Comparison of ENCODE assay signal across 14 cellular contexts in the genomic region with DNA sequence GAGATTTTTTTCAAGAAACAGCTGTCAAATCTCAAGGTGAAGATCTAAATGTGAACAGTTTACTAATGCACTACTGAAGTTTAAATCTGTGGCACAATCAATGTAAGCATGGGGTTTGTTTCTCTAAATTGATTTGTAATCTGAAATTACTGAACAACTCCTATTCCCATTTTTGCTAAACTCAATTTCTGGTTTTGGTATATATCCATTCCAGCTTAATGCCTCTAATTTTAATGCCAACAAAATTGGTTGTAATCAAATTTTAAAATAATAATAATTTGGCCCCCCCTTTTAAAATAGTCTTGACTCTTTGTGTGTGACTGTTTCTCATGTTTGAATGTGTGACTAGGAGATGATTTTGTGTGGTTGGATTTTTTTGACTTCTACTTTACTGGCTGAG. TPM values are rescaled to one million over a fixed set of nuclear protein-coding genes. Genes with fewer than 3 reads are reported as not detected.
A peak's percentile ranks its signal among the peaks of the same experiment; 100 is the strongest.
DNase-seq lines count a peak whose midpoint lies in the region; ATAC-seq and TF ChIP-seq lines count a peak whose summit lies in the region.
"Had no signal": no experiment of that assay in that cellular context is flagged by ENCODE, and none has a peak within 500 bp of the region (broad histone marks: within the 10 kb centered on the region; RNA-seq: fewer than 3 reads in every experiment).

No MANE protein-coding gene starts in this region.

- H3K4me3 ChIP-seq in liver (ENCODE audit: low read depth in 1 of 3, low read length in 3 of 3) (peak overlapping the region in 1 of 3 donors; percentile 6), SJCRH30 (no peak overlapping the region)
- H3K4me3 ChIP-seq: body of pancreas had no signal

- no peaks in the 10 kb centered on the region for H3K27me3 Mint-ChIP-seq in activated T-cell treated with anti-CD3 and anti-CD28 coated beads, Interleukin-2, amount 50 U/mL, for 24 hours
- no peaks in the 10 kb centered on the region for H3K27me3 Mint-ChIP-seq in activated T-helper 2 cell treated with anti-CD3 and anti-CD28 coated beads, Interferon-gamma antibody, Interleukin-2, Interleukin-4, amounts not matched to agents 10 μg/mL and 5 μg/mL and 100 μg/mL, durations not matched to agents 14 hours and 24 hours and 36 hours (ENCODE audit: low read depth)
- H3K27me3 Mint-ChIP-seq in stimulated activated naive CD8-positive, alpha-beta T cell treated with anti-CD3 and anti-CD28 coated beads, Interleukin-15, amount 100 ng/mL, for 72 hours: no peaks in the 10 kb centered on the region

- no peak for ATAC-seq in stimulated activated naive CD8-positive, alpha-beta T cell treated with anti-CD3 and anti-CD28 coated beads, Interleukin-15, amount 100 ng/mL, for 72 hours
- ATAC-seq: body of pancreas had no signal

- intact Hi-C loops in activated T-helper 2 cell treated with anti-CD3 and anti-CD28 coated beads, Interferon-gamma antibody, Interleukin-2, Interleukin-4, amounts not matched to agents 10 μg/mL and 5 μg/mL and 100 μg/mL, durations not matched to agents 14 hours and 24 hours and 36 hours (cut with micrococcal nuclease): loop anchor here (5.0 kb wide), 2 partner anchors 102 to 1503 kb away; a partner anchor contains a TSS

- no peaks in the 10 kb centered on the region for H3K9me3 Mint-ChIP-seq in activated T-cell treated with anti-CD3 and anti-CD28 coated beads, Interleukin-2, amount 50 U/mL, for 24 hours
- H3K9me3 Mint-ChIP-seq in activated T-helper 2 cell treated with anti-CD3 and anti-CD28 coated beads, Interferon-gamma antibody, Interleukin-2, Interleukin-4, amounts not matched to agents 10 μg/mL and 5 μg/mL and 100 μg/mL, durations not matched to agents 14 hours and 24 hours and 36 hours: no peaks in the 10 kb centered on the region
- no peaks in the 10 kb centered on the region for H3K9me3 Mint-ChIP-seq in stimulated activated naive CD8-positive, alpha-beta T cell treated with anti-CD3 and anti-CD28 coated beads, Interleukin-15, amount 100 ng/mL, for 72 hours

- no peak for DNase-seq in activated T-cell treated with anti-CD3 and anti-CD28 coated beads, Interleukin-2, amount 50 U/mL, for 24 hours
- no peak for DNase-seq in activated T-cell treated with anti-CD3 and anti-CD28 coated beads, Interleukin-2, amount 50 U/mL, for 48 hours
- no peak for DNase-seq in activated T-helper 2 cell treated with anti-CD3 and anti-CD28 coated beads, Interferon-gamma antibody, Interleukin-2, Interleukin-4, amounts not matched to agents 10 μg/mL and 5 μg/mL and 100 μg/mL, durations not matched to agents 14 hours and 24 hours and 36 hours (ENCODE audit: low spot score)
- DNase-seq in stimulated activated naive CD8-positive, alpha-beta T cell treated with anti-CD3 and anti-CD28 coated beads, Interleukin-15, amount 100 ng/mL, for 72 hours: no peak
- no peak for DNase-seq in NCI-H187 (lab: John Stamatoyannopoulos, UW)
- no peak for DNase-seq in NCI-H2081 (lab: John Stamatoyannopoulos, UW)
- no peak for DNase-seq in SJCRH30
- DNase-seq: activated CD4-positive, alpha-beta T cell treated with anti-CD3 and anti-CD28 coated beads, Interleukin-2, amount 50 U/mL, for 48 hours; body of pancreas; NCI-H1092; NCI-H774; stomach had no signal

- no peaks in the 10 kb centered on the region for H3K27me3 ChIP-seq in liver (ENCODE audit: control insufficient read depth in 4 of 4, insufficient read depth in 4 of 4, low read length in 3 of 4)
- no peaks in the 10 kb centered on the region for H3K27me3 ChIP-seq in SJCRH30
- H3K27me3 ChIP-seq: body of pancreas, stomach had no signal

- H3K9ac ChIP-seq in liver (ENCODE audit: low read depth in 1 of 2, low read length in 2 of 2): no peak overlapping the region

- H3K4me3 Mint-ChIP-seq in activated T-cell treated with anti-CD3 and anti-CD28 coated beads, Interleukin-2, amount 50 U/mL, for 24 hours: peak overlapping the region; percentile 13
- peak overlapping the region; percentile 4 for H3K4me3 Mint-ChIP-seq in activated T-helper 2 cell treated with anti-CD3 and anti-CD28 coated beads, Interferon-gamma antibody, Interleukin-2, Interleukin-4, amounts not matched to agents 10 μg/mL and 5 μg/mL and 100 μg/mL, durations not matched to agents 14 hours and 24 hours and 36 hours (ENCODE audit: low read depth)
- H3K4me3 Mint-ChIP-seq in stimulated activated naive CD8-positive, alpha-beta T cell treated with anti-CD3 and anti-CD28 coated beads, Interleukin-15, amount 100 ng/mL, for 72 hours: peak overlapping the region; percentile 38 to 63

- no peak for TF ChIP-seq CTCF in liver (IDR thresholded peaks at IDR 0.05; ENCODE audit: low read depth, low read length, missing input control)

- peak overlapping the region; percentile 59 to 64 for H3K27ac ChIP-seq in liver (ENCODE audit: low read depth in 1 of 2, low read length in 2 of 2)
- H3K27ac ChIP-seq in SJCRH30: no peak overlapping the region
- H3K27ac ChIP-seq: HL-60 had no signal

- no peak for TF ChIP-seq RAD21 in liver (IDR thresholded peaks at IDR 0.05)

- H3K27ac Mint-ChIP-seq in activated T-cell treated with anti-CD3 and anti-CD28 coated beads, Interleukin-2, amount 50 U/mL, for 24 hours: peak overlapping the region; percentile 67
- no peak overlapping the region for H3K27ac Mint-ChIP-seq in activated T-helper 2 cell treated with anti-CD3 and anti-CD28 coated beads, Interferon-gamma antibody, Interleukin-2, Interleukin-4, amounts not matched to agents 10 μg/mL and 5 μg/mL and 100 μg/mL, durations not matched to agents 14 hours and 24 hours and 36 hours
- H3K27ac Mint-ChIP-seq in stimulated activated naive CD8-positive, alpha-beta T cell treated with anti-CD3 and anti-CD28 coated beads, Interleukin-15, amount 100 ng/mL, for 72 hours: no peak overlapping the region

- H3K9me3 ChIP-seq in liver (ENCODE audit: control insufficient read depth in 4 of 4, low read length in 3 of 4) (no peaks in the 10 kb centered on the region), SJCRH30 (replicated peaks) (no peaks in the 10 kb centered on the region)
- H3K9me3 ChIP-seq: body of pancreas, stomach had no signal

- H3K36me3 Mint-ChIP-seq in activated T-cell treated with anti-CD3 and anti-CD28 coated beads, Interleukin-2, amount 50 U/mL, for 24 hours (ENCODE audit: low read depth): peaks cover 53% of the 10 kb centered on the region
- peaks cover 50% of the 10 kb centered on the region for H3K36me3 Mint-ChIP-seq in activated T-helper 2 cell treated with anti-CD3 and anti-CD28 coated beads, Interferon-gamma antibody, Interleukin-2, Interleukin-4, amounts not matched to agents 10 μg/mL and 5 μg/mL and 100 μg/mL, durations not matched to agents 14 hours and 24 hours and 36 hours (ENCODE audit: low read depth)

- H3K4me1 ChIP-seq in liver (ENCODE audit: control insufficient read depth in 4 of 4, insufficient read depth in 4 of 4, low read length in 3 of 4) (peaks cover 0 to 13% (median 1%) of the 10 kb centered on the region in 4 donors), SJCRH30 (no peaks in the 10 kb centered on the region; the same call in 1 of the 2 replicates)

- peaks cover 0 to 23% (median 15%) of the 10 kb centered on the region in 4 donors for H3K36me3 ChIP-seq in liver (ENCODE audit: control insufficient read depth in 4 of 4, insufficient read depth in 3 of 4, low read depth in 1 of 4, low read length in 3 of 4)
- peaks cover 19% of the 10 kb centered on the region; the same call in 1 of the 2 replicates for H3K36me3 ChIP-seq in SJCRH30

- H3K4me1 Mint-ChIP-seq in activated T-cell treated with anti-CD3 and anti-CD28 coated beads, Interleukin-2, amount 50 U/mL, for 24 hours (ENCODE audit: low read depth): peaks cover 42% of the 10 kb centered on the region
- peaks cover 20% of the 10 kb centered on the region for H3K4me1 Mint-ChIP-seq in activated T-helper 2 cell treated with anti-CD3 and anti-CD28 coated beads, Interferon-gamma antibody, Interleukin-2, Interleukin-4, amounts not matched to agents 10 μg/mL and 5 μg/mL and 100 μg/mL, durations not matched to agents 14 hours and 24 hours and 36 hours (ENCODE audit: low read depth)
- peaks cover 46% of the 10 kb centered on the region for H3K4me1 Mint-ChIP-seq in stimulated activated naive CD8-positive, alpha-beta T cell treated with anti-CD3 and anti-CD28 coated beads, Interleukin-15, amount 100 ng/mL, for 72 hours

TF ChIP-seq in liver, 16 proteins besides CTCF, POLR2A, EP300 and RAD21:
- no peak for TF ChIP-seq JUND (IDR thresholded peaks at IDR 0.05)
- TF ChIP-seq HNF4G (IDR thresholded peaks at IDR 0.05): no peak
- TF ChIP-seq, protein P1, sequence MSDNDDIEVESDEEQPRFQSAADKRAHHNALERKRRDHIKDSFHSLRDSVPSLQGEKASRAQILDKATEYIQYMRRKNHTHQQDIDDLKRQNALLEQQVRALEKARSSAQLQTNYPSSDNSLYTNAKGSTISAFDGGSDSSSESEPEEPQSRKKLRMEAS (IDR thresholded peaks at IDR 0.05): no peak
- TF ChIP-seq SP1 (IDR thresholded peaks at IDR 0.05): no peak
- TF ChIP-seq, protein P2, sequence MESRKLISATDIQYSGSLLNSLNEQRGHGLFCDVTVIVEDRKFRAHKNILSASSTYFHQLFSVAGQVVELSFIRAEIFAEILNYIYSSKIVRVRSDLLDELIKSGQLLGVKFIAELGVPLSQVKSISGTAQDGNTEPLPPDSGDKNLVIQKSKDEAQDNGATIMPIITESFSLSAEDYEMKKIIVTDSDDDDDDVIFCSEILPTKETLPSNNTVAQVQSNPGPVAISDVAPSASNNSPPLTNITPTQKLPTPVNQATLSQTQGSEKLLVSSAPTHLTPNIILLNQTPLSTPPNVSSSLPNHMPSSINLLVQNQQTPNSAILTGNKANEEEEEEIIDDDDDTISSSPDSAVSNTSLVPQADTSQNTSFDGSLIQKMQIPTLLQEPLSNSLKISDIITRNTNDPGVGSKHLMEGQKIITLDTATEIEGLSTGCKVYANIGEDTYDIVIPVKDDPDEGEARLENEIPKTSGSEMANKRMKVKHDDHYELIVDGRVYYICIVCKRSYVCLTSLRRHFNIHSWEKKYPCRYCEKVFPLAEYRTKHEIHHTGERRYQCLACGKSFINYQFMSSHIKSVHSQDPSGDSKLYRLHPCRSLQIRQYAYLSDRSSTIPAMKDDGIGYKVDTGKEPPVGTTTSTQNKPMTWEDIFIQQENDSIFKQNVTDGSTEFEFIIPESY (IDR thresholded peaks at IDR 0.05): no peak

RNA-seq across cellular contexts. Expression of a gene that starts 4.0 kb away (rescaled TPM):
- 60.7 and 66.0 TPM in 2 replicates for total RNA-seq in activated T-helper 2 cell treated with anti-CD3 and anti-CD28 coated beads, Interferon-gamma antibody, Interleukin-2, Interleukin-4, amounts not matched to agents 10 μg/mL and 5 μg/mL and 100 μg/mL, durations not matched to agents 14 hours and 24 hours and 36 hours
- 10 to 100 TPM; 40.9 to 71.4 TPM for total RNA-seq in liver
- 10 to 100 TPM; 27.4 to 66.4 TPM for polyA plus RNA-seq in liver
- 51.8 and 54.8 TPM in 2 replicates for total RNA-seq in SJCRH30 (2014; rRNA removed; shearing (Covaris generic))

RNA-seq across cellular contexts. Expression of a gene that starts 33.3 kb away (rescaled TPM):
- 0.07 and 0.09 TPM in 2 replicates for total RNA-seq in activated T-helper 2 cell treated with anti-CD3 and anti-CD28 coated beads, Interferon-gamma antibody, Interleukin-2, Interleukin-4, amounts not matched to agents 10 μg/mL and 5 μg/mL and 100 μg/mL, durations not matched to agents 14 hours and 24 hours and 36 hours
- 1 to 10 TPM in 1 of 2 donors, under 1 TPM in 1; 0.17 to 1.0 TPM for total RNA-seq in liver
- under 1 TPM; 0.22 to 0.56 TPM for polyA plus RNA-seq in liver
- total RNA-seq in SJCRH30 (2014; rRNA removed; shearing (Covaris generic)): 8.3 and 10.0 TPM in 2 replicates
